8 cellular contexts compared by ENCODE assay signal in the genomic region with DNA sequence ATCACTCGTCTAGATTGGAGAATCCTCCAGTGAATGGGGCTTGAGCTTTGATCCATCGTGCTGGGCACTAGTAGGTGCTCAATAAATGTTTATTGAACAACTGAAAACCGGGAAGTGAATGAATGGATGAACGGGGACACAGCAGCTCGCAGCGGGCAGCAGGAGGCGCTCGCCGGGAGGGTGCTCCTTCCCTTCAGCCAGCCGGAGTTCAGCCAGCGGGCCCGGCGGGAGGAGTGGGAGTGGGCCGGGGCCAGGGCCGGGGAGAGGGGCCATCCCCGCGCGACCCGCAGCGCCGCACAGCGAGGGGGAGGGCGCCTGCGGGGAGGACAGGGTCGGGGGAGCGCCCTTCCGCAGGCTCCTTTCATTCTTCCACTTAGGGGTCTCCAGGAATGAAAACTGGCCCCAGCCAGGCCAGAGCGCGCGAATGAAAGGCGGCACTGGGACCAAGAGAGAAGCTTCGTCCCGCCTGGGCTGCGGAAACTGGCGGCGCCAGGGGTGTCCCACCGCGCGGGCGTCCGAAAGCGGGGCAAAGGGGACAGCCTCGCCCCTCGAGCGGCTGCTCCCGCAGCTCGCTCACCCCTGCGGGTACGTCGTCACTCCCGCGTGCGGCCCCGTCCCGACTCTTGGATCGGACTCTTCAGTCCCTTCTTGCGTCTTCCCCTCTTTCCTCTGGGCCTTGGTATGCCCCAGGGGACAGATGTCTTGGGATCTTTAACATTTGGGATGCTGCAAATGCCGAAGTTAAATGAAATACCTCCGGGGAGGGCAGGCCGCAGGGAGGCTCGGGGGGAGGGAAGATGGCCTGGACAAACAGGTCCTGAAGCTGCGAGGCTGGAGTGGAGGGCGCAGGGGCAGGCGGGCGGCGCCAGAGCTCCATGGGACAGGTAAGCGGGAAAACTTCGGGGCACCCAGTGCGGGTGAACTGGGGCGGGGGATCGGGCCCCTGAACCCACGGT. TPM values are rescaled to one million over a fixed set of nuclear protein-coding genes. Genes with fewer than 3 reads are reported as not detected.
DNase-seq lines count a peak whose midpoint lies in the region; ATAC-seq, FAIRE-seq and TF ChIP-seq lines count a peak whose summit lies in the region.

No MANE protein-coding gene starts in this region.

- H3K4me2 ChIP-seq in astrocyte (ENCODE audit: low read length) (peak overlapping the region; percentile 98), skeletal muscle satellite cell (ENCODE audit: low read length) (peak overlapping the region; percentile 99)

- H2AFZ ChIP-seq in astrocyte (ENCODE audit: low read depth, low read length), result peak overlapping the region; percentile 99

- H3K36me3 ChIP-seq in astrocyte (ENCODE audit: insufficient read depth, low read length), result no peaks in the 10 kb centered on the region
- H3K36me3 ChIP-seq in iPS-15b (ENCODE audit: control insufficient read depth, insufficient read depth, low read length), result no peaks in the 10 kb centered on the region
- no peaks in the 10 kb centered on the region for H3K36me3 ChIP-seq in skeletal muscle satellite cell (ENCODE audit: insufficient read depth, low read length)

- peak overlapping the region; percentile 84 for H3K9ac ChIP-seq in astrocyte (ENCODE audit: low read length)
- peak overlapping the region; percentile 99 for H3K9ac ChIP-seq in iPS-15b (ENCODE audit: low read depth, low read length)
- peak overlapping the region; percentile 87 for H3K9ac ChIP-seq in skeletal muscle satellite cell (ENCODE audit: low read depth, low read length)

- no peak overlapping the region for H3K27ac ChIP-seq in AG04450 (ENCODE audit: low read depth, low read length)
- peak overlapping the region; percentile 53 for H3K27ac ChIP-seq in astrocyte (ENCODE audit: low read depth, low read length)

- no peak for DNase-seq in AG04450 (ENCODE audit: low read depth, low spot score)
- DNase-seq in GM10266 (ENCODE audit: extremely low spot score), result no peak
- DNase-seq in NCI-H1694 treated with DMSO at 0.1 percent for 48 hours (lab: John Stamatoyannopoulos, UW), result peak; percentile 38
- peak; percentile 27 for DNase-seq in astrocyte (ENCODE audit: low read depth)
- no peak for DNase-seq in NCI-H345 treated with DMSO at 0.1 percent for 48 hours (lab: John Stamatoyannopoulos, UW; ENCODE audit: unreplicated experiment)

- H3K27ac Mint-ChIP-seq in astrocyte (ENCODE audit: unreplicated experiment), result peak overlapping the region; percentile 69

- H3K27me3 ChIP-seq in AG04450 (ENCODE audit: control insufficient read depth, insufficient read depth, low read length) (peaks cover 78% of the 10 kb centered on the region), astrocyte (ENCODE audit: insufficient read depth, low read length) (peaks cover 7% of the 10 kb centered on the region), iPS-15b (ENCODE audit: control insufficient read depth, insufficient read depth, low read length) (peaks cover 3% of the 10 kb centered on the region), skeletal muscle satellite cell (ENCODE audit: control insufficient read depth, insufficient read depth, low read length) (peaks cover 23% of the 10 kb centered on the region)

- H3K9me3 Mint-ChIP-seq in astrocyte (ENCODE audit: unreplicated experiment), result peaks cover 2% of the 10 kb centered on the region

- no peak for ATAC-seq in HG03342 (IDR thresholded peaks at IDR 0.05; ENCODE audit: unreplicated experiment)

- H3K79me2 ChIP-seq in astrocyte (ENCODE audit: insufficient read depth, low read length), result no peaks in the 10 kb centered on the region

- peak overlapping the region; percentile 90 for H3K4me3 Mint-ChIP-seq in astrocyte (ENCODE audit: unreplicated experiment)

- H3K4me1 ChIP-seq in astrocyte (ENCODE audit: insufficient read depth, low read length) (peaks cover 13% of the 10 kb centered on the region), iPS-15b (ENCODE audit: control insufficient read depth, insufficient read depth, low read length) (peaks cover 54% of the 10 kb centered on the region), skeletal muscle satellite cell (ENCODE audit: control insufficient read depth, insufficient read depth, low read length) (peaks cover 8% of the 10 kb centered on the region)

- H4K20me1 ChIP-seq in astrocyte (ENCODE audit: insufficient read depth, low read length), result no peaks in the 10 kb centered on the region

- POLR2A ChIA-PET in AG04450 (lab: Yijun Ruan, JAX), result interaction anchor here (0.6 to 1.0 kb wide), 2 partner anchors 13 to 355 kb away, joined by 4 to 8 read pairs; no protein-coding TSS in a partner anchor

- no peaks in the 10 kb centered on the region for H3K36me3 Mint-ChIP-seq in astrocyte (ENCODE audit: low read depth, unreplicated experiment)

- H3K27me3 Mint-ChIP-seq in astrocyte (ENCODE audit: low read depth, unreplicated experiment), result peaks cover 9% of the 10 kb centered on the region

- H3K9me3 ChIP-seq in AG04450 (ENCODE audit: control insufficient read depth, insufficient read depth, low read length) (no peaks in the 10 kb centered on the region; the same call in 1 of the 2 replicates), astrocyte (ENCODE audit: insufficient read depth, low read depth, low read length) (no peaks in the 10 kb centered on the region), iPS-15b (ENCODE audit: control insufficient read depth, insufficient read depth, low read length) (no peaks in the 10 kb centered on the region), skeletal muscle satellite cell (replicated peaks; ENCODE audit: low read length) (no peaks in the 10 kb centered on the region)

- TF ChIP-seq CTCF in AG04450 (IDR thresholded peaks at IDR 0.05; ENCODE audit: low read depth, low read length), result peak; percentile 53
- TF ChIP-seq CTCF in GM10266 (IDR thresholded peaks at IDR 0.05; ENCODE audit: control insufficient read depth, insufficient read depth, low read depth, missing control alignments), result peak; percentile 76
- peak; percentile 43 for TF ChIP-seq CTCF in astrocyte (IDR thresholded peaks at IDR 0.05; ENCODE audit: insufficient read depth, low read depth, low read length)

- peaks cover 17% of the 10 kb centered on the region for H3K4me1 Mint-ChIP-seq in astrocyte (ENCODE audit: low read depth, unreplicated experiment)

- CTCF ChIA-PET in AG04450 (lab: Charles Lee), result interaction anchor here (0.6 to 3.0 kb wide), 11 partner anchors 11 to 269 kb away, joined by 3 to 15 read pairs (median 4); no protein-coding TSS in a partner anchor

- peak overlapping the region; percentile 53 for H3K4me3 ChIP-seq in AG04450 (ENCODE audit: low read depth, low read length)
- H3K4me3 ChIP-seq in astrocyte (ENCODE audit: insufficient read depth, low read depth, low read length), result peak overlapping the region; percentile 64
- H3K4me3 ChIP-seq in iPS-15b (ENCODE audit: low read depth, low read length), result peak overlapping the region; percentile 81
- peak overlapping the region; percentile 72 for H3K4me3 ChIP-seq in skeletal muscle satellite cell (ENCODE audit: low read length)

- FAIRE-seq in astrocyte (lab: Jason Lieb, UNC), result no peak

RNA-seq across cellular contexts. Expression of a gene that starts 3.6 kb away (rescaled TPM):
- 0.02 and 0.16 TPM in 2 replicates for polyA plus RNA-seq in AG04450 (2011; rRNA removed)
- polyA minus RNA-seq in AG04450 (2011; rRNA and poly(A)+ RNA removed), result 0.18 TPM in 1 of 2 replicates, not detected in the other
- 9.5 and 10.3 TPM in 2 replicates for total RNA-seq in astrocyte
- under 0.01 TPM in 1 of 2 replicates, not detected in the other for total RNA-seq in skeletal muscle satellite cell (2012; rRNA removed)

RNA-seq across cellular contexts. Expression of a gene that starts 18.3 kb away (rescaled TPM):
- polyA plus RNA-seq in AG04450 (2011; rRNA removed), result not detected in 2 replicates
- not detected in 2 replicates for polyA minus RNA-seq in AG04450 (2011; rRNA and poly(A)+ RNA removed)
- total RNA-seq in astrocyte, result not detected in 2 replicates
- not detected in 2 replicates for total RNA-seq in skeletal muscle satellite cell (2012; rRNA removed)

Comparison
In these comparisons a context has a peak if more than half of its experiments do, and no peak if none do; other contexts are left out.
1. DNase-seq: peak in NCI-H1694 treated with DMSO at 0.1 percent for 48 hours (single experiment) and astrocyte (single experiment); none in AG04450 (single experiment), GM10266 (single experiment) and NCI-H345 treated with DMSO at 0.1 percent for 48 hours (single experiment).
2. Peak in every context shown above with its lines, with median percentiles within 50 percentile points of each other: H3K4me3 ChIP-seq, CTCF ChIP-seq and H3K9ac ChIP-seq.